2 cellular contexts compared by ENCODE assay signal in genomic region chrX:19372170-19373033, GRCh38.
TF ChIP-seq lines count a peak whose summit lies in the region.

No MANE protein-coding gene starts in this region.

TF ChIP-seq in GM23338, 12 proteins besides CTCF, POLR2A, EP300 and RAD21:
- TF ChIP-seq, protein P1, sequence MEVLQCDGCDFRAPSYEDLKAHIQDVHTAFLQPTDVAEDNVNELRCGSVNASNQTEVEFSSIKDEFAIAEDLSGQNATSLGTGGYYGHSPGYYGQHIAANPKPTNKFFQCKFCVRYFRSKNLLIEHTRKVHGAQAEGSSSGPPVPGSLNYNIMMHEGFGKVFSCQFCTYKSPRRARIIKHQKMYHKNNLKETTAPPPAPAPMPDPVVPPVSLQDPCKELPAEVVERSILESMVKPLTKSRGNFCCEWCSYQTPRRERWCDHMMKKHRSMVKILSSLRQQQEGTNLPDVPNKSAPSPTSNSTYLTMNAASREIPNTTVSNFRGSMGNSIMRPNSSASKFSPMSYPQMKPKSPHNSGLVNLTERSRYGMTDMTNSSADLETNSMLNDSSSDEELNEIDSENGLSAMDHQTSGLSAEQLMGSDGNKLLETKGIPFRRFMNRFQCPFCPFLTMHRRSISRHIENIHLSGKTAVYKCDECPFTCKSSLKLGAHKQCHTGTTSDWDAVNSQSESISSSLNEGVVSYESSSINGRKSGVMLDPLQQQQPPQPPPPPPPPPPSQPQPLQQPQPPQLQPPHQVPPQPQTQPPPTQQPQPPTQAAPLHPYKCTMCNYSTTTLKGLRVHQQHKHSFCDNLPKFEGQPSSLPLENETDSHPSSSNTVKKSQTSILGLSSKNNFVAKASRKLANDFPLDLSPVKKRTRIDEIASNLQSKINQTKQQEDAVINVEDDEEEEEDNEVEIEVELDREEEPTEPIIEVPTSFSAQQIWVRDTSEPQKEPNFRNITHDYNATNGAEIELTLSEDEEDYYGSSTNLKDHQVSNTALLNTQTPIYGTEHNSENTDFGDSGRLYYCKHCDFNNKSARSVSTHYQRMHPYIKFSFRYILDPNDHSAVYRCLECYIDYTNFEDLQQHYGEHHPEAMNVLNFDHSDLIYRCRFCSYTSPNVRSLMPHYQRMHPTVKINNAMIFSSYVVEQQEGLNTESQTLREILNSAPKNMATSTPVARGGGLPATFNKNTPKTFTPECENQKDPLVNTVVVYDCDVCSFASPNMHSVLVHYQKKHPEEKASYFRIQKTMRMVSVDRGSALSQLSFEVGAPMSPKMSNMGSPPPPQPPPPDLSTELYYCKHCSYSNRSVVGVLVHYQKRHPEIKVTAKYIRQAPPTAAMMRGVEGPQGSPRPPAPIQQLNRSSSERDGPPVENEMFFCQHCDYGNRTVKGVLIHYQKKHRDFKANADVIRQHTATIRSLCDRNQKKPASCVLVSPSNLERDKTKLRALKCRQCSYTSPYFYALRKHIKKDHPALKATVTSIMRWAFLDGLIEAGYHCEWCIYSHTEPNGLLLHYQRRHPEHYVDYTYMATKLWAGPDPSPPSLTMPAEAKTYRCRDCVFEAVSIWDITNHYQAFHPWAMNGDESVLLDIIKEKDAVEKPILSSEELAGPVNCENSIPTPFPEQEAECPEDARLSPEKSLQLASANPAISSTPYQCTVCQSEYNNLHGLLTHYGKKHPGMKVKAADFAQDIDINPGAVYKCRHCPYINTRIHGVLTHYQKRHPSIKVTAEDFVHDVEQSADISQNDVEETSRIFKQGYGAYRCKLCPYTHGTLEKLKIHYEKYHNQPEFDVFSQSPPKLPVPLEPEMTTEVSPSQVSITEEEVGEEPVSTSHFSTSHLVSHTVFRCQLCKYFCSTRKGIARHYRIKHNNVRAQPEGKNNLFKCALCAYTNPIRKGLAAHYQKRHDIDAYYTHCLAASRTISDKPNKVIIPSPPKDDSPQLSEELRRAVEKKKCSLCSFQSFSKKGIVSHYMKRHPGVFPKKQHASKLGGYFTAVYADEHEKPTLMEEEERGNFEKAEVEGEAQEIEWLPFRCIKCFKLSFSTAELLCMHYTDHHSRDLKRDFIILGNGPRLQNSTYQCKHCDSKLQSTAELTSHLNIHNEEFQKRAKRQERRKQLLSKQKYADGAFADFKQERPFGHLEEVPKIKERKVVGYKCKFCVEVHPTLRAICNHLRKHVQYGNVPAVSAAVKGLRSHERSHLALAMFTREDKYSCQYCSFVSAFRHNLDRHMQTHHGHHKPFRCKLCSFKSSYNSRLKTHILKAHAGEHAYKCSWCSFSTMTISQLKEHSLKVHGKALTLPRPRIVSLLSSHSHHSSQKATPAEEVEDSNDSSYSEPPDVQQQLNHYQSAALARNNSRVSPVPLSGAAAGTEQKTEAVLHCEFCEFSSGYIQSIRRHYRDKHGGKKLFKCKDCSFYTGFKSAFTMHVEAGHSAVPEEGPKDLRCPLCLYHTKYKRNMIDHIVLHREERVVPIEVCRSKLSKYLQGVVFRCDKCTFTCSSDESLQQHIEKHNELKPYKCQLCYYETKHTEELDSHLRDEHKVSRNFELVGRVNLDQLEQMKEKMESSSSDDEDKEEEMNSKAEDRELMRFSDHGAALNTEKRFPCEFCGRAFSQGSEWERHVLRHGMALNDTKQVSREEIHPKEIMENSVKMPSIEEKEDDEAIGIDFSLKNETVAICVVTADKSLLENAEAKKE (CRISPR knock-in tag; IDR thresholded peaks at IDR 0.05) = no peak
- no peak for TF ChIP-seq JUNB (IDR thresholded peaks at IDR 0.05; ENCODE audit: unreplicated experiment)
- TF ChIP-seq ZNF114 (CRISPR knock-in tag; IDR thresholded peaks at IDR 0.05) = no peak
- no peak for TF ChIP-seq EZH2 (IDR thresholded peaks at IDR 0.05; ENCODE audit: low read depth, unreplicated experiment)
- TF ChIP-seq NANOG (IDR thresholded peaks at IDR 0.05; ENCODE audit: borderline replicate concordance) = no peak
- no peak for TF ChIP-seq REST (IDR thresholded peaks at IDR 0.05; ENCODE audit: unreplicated experiment)
- TF ChIP-seq CREB1 (CRISPR knock-in tag; IDR thresholded peaks at IDR 0.05; ENCODE audit: low read depth) = no peak
- no peak for TF ChIP-seq ZNF331 (CRISPR knock-in tag; IDR thresholded peaks at IDR 0.05; ENCODE audit: low read depth)
- TF ChIP-seq POLR2AphosphoS5 (IDR thresholded peaks at IDR 0.05; ENCODE audit: low read depth) = no peak
- no peak for TF ChIP-seq EZH2phosphoT487 (IDR thresholded peaks at IDR 0.05; ENCODE audit: unreplicated experiment)
- TF ChIP-seq STAT1 (IDR thresholded peaks at IDR 0.05; ENCODE audit: unreplicated experiment) = no peak
- TF ChIP-seq ETS1 (IDR thresholded peaks at IDR 0.05) = no peak

TF ChIP-seq in GM12878, 131 proteins besides CTCF, POLR2A, EP300 and RAD21 (continued from another document):
- TF ChIP-seq, protein P2, sequence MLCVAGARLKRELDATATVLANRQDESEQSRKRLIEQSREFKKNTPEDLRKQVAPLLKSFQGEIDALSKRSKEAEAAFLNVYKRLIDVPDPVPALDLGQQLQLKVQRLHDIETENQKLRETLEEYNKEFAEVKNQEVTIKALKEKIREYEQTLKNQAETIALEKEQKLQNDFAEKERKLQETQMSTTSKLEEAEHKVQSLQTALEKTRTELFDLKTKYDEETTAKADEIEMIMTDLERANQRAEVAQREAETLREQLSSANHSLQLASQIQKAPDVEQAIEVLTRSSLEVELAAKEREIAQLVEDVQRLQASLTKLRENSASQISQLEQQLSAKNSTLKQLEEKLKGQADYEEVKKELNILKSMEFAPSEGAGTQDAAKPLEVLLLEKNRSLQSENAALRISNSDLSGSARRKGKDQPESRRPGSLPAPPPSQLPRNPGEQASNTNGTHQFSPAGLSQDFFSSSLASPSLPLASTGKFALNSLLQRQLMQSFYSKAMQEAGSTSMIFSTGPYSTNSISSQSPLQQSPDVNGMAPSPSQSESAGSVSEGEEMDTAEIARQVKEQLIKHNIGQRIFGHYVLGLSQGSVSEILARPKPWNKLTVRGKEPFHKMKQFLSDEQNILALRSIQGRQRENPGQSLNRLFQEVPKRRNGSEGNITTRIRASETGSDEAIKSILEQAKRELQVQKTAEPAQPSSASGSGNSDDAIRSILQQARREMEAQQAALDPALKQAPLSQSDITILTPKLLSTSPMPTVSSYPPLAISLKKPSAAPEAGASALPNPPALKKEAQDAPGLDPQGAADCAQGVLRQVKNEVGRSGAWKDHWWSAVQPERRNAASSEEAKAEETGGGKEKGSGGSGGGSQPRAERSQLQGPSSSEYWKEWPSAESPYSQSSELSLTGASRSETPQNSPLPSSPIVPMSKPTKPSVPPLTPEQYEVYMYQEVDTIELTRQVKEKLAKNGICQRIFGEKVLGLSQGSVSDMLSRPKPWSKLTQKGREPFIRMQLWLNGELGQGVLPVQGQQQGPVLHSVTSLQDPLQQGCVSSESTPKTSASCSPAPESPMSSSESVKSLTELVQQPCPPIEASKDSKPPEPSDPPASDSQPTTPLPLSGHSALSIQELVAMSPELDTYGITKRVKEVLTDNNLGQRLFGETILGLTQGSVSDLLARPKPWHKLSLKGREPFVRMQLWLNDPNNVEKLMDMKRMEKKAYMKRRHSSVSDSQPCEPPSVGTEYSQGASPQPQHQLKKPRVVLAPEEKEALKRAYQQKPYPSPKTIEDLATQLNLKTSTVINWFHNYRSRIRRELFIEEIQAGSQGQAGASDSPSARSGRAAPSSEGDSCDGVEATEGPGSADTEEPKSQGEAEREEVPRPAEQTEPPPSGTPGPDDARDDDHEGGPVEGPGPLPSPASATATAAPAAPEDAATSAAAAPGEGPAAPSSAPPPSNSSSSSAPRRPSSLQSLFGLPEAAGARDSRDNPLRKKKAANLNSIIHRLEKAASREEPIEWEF (IDR thresholded peaks at IDR 0.05; ENCODE audit: insufficient replicate concordance, low read depth, low read length) = no peak
TF ChIP-seq in GM12878: peak in this region for 4.
